ENCODE assay signal across 10 cellular contexts in the genomic region with DNA sequence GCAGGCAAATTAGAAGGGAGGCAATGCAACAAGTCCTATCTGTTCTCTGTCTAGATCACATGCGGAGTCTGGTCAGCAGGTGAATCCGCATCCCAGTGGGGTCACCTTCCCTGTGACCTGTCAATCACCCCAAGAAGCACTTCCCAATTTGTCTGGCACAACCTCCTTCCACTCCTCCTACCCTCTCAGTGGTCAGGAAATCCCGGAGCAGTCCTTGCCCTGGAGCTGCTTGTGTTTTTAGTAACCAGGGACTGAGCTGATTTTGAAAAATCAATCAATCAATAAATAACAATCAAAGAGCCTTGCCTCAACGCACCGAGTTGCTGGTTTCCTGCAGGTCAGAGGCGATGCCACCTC. TPM values are rescaled to one million over a fixed set of nuclear protein-coding genes. Genes with fewer than 3 reads are reported as not detected.
DNase-seq lines count a peak whose midpoint lies in the region; TF ChIP-seq lines count a peak whose summit lies in the region.
"Had no signal": no experiment of that assay in that cellular context is flagged by ENCODE, and none has a peak within 500 bp of the region (broad histone marks: within the 10 kb centered on the region; RNA-seq: fewer than 3 reads in every experiment).

No MANE protein-coding gene starts in this region.

- H3K27me3 Mint-ChIP-seq in glutamatergic neuron (ENCODE audit: unreplicated experiment): no peaks in the 10 kb centered on the region
- H3K27me3 Mint-ChIP-seq in nephron progenitor cell (ENCODE audit: low read depth, poor library complexity): peaks cover 3% of the 10 kb centered on the region

- CTCF ChIA-PET in AG04449 (lab: Yijun Ruan, JAX): no interaction called here

- H3K9ac ChIP-seq in NT2/D1 (ENCODE audit: insufficient read length, low read depth): peak overlapping the region; percentile 87
- H3K9ac ChIP-seq: BLaER1 treated with 17β-estradiol and CSF1 and Interleukin-3, amounts not matched to agents 10 nM and 100 nM had no signal

- no peaks in the 10 kb centered on the region for H3K4me1 ChIP-seq in NT2/D1 (ENCODE audit: insufficient read depth, insufficient read length)
- H3K4me1 ChIP-seq: BLaER1 treated with 17β-estradiol and CSF1 and Interleukin-3, amounts not matched to agents 10 nM and 100 nM had no signal

- H3K27me3 ChIP-seq in NT2/D1 (ENCODE audit: insufficient read depth, insufficient read length): no peaks in the 10 kb centered on the region
- H3K27me3 ChIP-seq: BLaER1 treated with 17β-estradiol and CSF1 and Interleukin-3, amounts not matched to agents 10 nM and 100 nM had no signal

- H3K4me3 Mint-ChIP-seq in glutamatergic neuron (ENCODE audit: unreplicated experiment) (peak overlapping the region; percentile 89), nephron progenitor cell (peak overlapping the region; percentile 92)

- H3K36me3 Mint-ChIP-seq in glutamatergic neuron (ENCODE audit: unreplicated experiment): no peaks in the 10 kb centered on the region
- H3K36me3 Mint-ChIP-seq in nephron progenitor cell (ENCODE audit: low read depth): peaks cover 3% of the 10 kb centered on the region

- TF ChIP-seq CTCF in AG04449 (IDR thresholded peaks at IDR 0.05; ENCODE audit: insufficient read depth, low read length, missing control alignments): no peak
- no peak for TF ChIP-seq CTCF in glutamatergic neuron (IDR thresholded peaks at IDR 0.05; ENCODE audit: partially characterized antibody, unreplicated experiment)
- TF ChIP-seq CTCF in nephron progenitor cell (IDR thresholded peaks at IDR 0.05): no peak

- peaks cover 15% of the 10 kb centered on the region for H3K4me1 Mint-ChIP-seq in glutamatergic neuron (ENCODE audit: low read depth, unreplicated experiment)
- peaks cover 55% of the 10 kb centered on the region for H3K4me1 Mint-ChIP-seq in nephron progenitor cell

- POLR2A ChIA-PET in AG04449 (lab: Yijun Ruan, JAX): no interaction called here

- DNase-seq in AG04449 (ENCODE audit: low read depth, low spot score) (no peak), NT2/D1 (ENCODE audit: low read depth, low spot score) (peak; percentile 77), glutamatergic neuron (no peak), nephron progenitor cell (peak; percentile 28), NCI-H82 treated with DMSO at 0.1 percent for 48 hours (lab: John Stamatoyannopoulos, UW; ENCODE audit: unreplicated experiment) (no peak), NCI-H446 treated with DMSO at 0.1 percent for 48 hours (lab: John Stamatoyannopoulos, UW) (no peak), NCI-H187 treated with DMSO at 0.1 percent for 48 hours (lab: John Stamatoyannopoulos, UW) (no peak), NCI-H1694 (lab: John Stamatoyannopoulos, UW) (no peak)
- DNase-seq: MM.1S had no signal

- H3K9me3 ChIP-seq in NT2/D1 (ENCODE audit: insufficient read depth, low read length): no peaks in the 10 kb centered on the region

- H3K27ac Mint-ChIP-seq in glutamatergic neuron (ENCODE audit: unreplicated experiment) (no peak overlapping the region), nephron progenitor cell (peak overlapping the region; percentile 93)

- no peaks in the 10 kb centered on the region for H3K36me3 ChIP-seq in NT2/D1 (ENCODE audit: insufficient read depth, insufficient read length, low read length)
- H3K36me3 ChIP-seq: BLaER1 treated with 17β-estradiol and CSF1 and Interleukin-3, amounts not matched to agents 10 nM and 100 nM had no signal

- H3K9me3 Mint-ChIP-seq in glutamatergic neuron (ENCODE audit: unreplicated experiment): no peaks in the 10 kb centered on the region
- H3K9me3 Mint-ChIP-seq in nephron progenitor cell: no peaks in the 10 kb centered on the region

- H3K4me3 ChIP-seq in AG04449 (ENCODE audit: low read depth, low read length) (peak overlapping the region; percentile 60), NT2/D1 (ENCODE audit: insufficient read length, low read depth) (peak overlapping the region; percentile 87)
- H3K4me3 ChIP-seq: BLaER1 treated with 17β-estradiol and CSF1 and Interleukin-3, amounts not matched to agents 10 nM and 100 nM had no signal

RNA-seq across cellular contexts. Expression of gene ACSS3, which starts 0.6 kb away (rescaled TPM):
- total RNA-seq in glutamatergic neuron (ENCODE audit: unreplicated experiment): 3.6 TPM

Comparison
In these comparisons a context has a peak if more than half of its experiments do, and no peak if none do; other contexts are left out.
1. DNase-seq: peak in NT2/D1 (single experiment) and nephron progenitor cell (single experiment); none in AG04449 (single experiment), glutamatergic neuron (single experiment), NCI-H82 treated with DMSO at 0.1 percent for 48 hours (single experiment), NCI-H446 treated with DMSO at 0.1 percent for 48 hours (single experiment), NCI-H187 treated with DMSO at 0.1 percent for 48 hours (single experiment) and NCI-H1694 (single experiment).